In the genomic region with DNA sequence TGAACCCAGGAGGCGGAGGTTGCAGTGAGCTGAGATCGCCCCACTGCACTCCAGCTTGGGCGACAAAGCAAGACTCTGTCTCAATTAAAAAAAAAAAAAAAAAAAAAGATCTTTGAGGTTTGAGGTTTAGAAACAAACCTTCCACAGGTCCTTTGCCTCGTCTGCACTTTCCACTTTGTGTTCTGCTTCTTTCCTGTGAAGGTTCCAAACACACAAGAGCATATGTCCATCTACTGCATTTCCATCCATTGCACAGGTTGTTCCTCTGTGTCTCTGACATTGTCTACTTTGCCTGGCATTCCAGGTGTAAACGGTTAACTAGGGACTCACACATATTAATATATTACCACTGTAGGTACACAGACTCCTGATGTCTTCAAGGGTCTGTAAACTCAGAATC, we compare ENCODE assay signal across 23 cellular contexts. TPM values are rescaled to one million over a fixed set of nuclear protein-coding genes. Genes with fewer than 3 reads are reported as not detected.
A peak's percentile ranks its signal among the peaks of the same experiment; 100 is the strongest.
DNase-seq lines count a peak whose midpoint lies in the region; ATAC-seq and TF ChIP-seq lines count a peak whose summit lies in the region.
"Had no signal": no experiment of that assay in that cellular context is flagged by ENCODE, and none has a peak within 500 bp of the region (broad histone marks: within the 10 kb centered on the region; RNA-seq: fewer than 3 reads in every experiment).

No MANE protein-coding gene starts in this region.

- 0 out of 2 replicates have a peak overlapping the region, but pooled peaks have one; percentile 1 for H3K4ac ChIP-seq in IMR-90 (ENCODE audit: low read depth, low read length)

- intact Hi-C loops in activated CD4-positive, alpha-beta T cell treated with anti-CD3 and anti-CD28 coated beads for 36 hours (cut with DNase I, micrococcal nuclease) = loop anchor here in 1 of 2 experiments (5.0 kb wide), 1 partner anchor 41 kb away; a partner anchor contains a TSS
- intact Hi-C loops in IMR-90 (cut with micrococcal nuclease) = loop anchor here (10.0 kb wide), 1 partner anchor 153 kb away; a partner anchor contains a TSS
- intact Hi-C loops in lower leg skin (cut with DNase I; ENCODE audit: low total_unique reads) = no loop called here

- peak overlapping the region in 1 of 2 experiments; percentile 7; a peak in 1 of 4 replicates for H4K8ac ChIP-seq in IMR-90 (ENCODE audit: low read depth in 2 of 2, low read length in 2 of 2)

- H2AK5ac ChIP-seq in IMR-90 (ENCODE audit: low read depth, low read length) = no peak overlapping the region

- no peak overlapping the region for H3K4me2 ChIP-seq in IMR-90 (ENCODE audit: low read depth, low read length)

- no peaks in the 10 kb centered on the region for H3K9me3 Mint-ChIP-seq in activated CD4-positive, alpha-beta T cell treated with anti-CD3 and anti-CD28 coated beads for 36 hours (ENCODE audit: low read depth)
- no peaks in the 10 kb centered on the region for H3K9me3 Mint-ChIP-seq in activated T-helper 17 cell treated with anti-CD3 and anti-CD28 coated beads, Interleukin-2, amount 50 U/mL, for 72 hours
- H3K9me3 Mint-ChIP-seq in neural crest cell = no peaks in the 10 kb centered on the region
- H3K9me3 Mint-ChIP-seq: dendritic cell treated with granulocyte-macrophage colony-stimulating factor and Interleukin-4, amounts not matched to agents 40 ng/mL and 50 ng/mL, for 4 days had no signal

- H2BK120ac ChIP-seq in IMR-90 (ENCODE audit: low read depth, low read length) = peak overlapping the region; percentile 7; the same call in 1 of the 2 replicates

- peaks cover 31% of the 10 kb centered on the region for H3K4me1 Mint-ChIP-seq in activated CD4-positive, alpha-beta T cell treated with anti-CD3 and anti-CD28 coated beads for 36 hours
- H3K4me1 Mint-ChIP-seq in activated T-helper 17 cell treated with anti-CD3 and anti-CD28 coated beads, Interleukin-2, amount 50 U/mL, for 72 hours = peaks cover 14% of the 10 kb centered on the region
- H3K4me1 Mint-ChIP-seq in neural crest cell = no peaks in the 10 kb centered on the region

- no peak overlapping the region for H4K5ac ChIP-seq in IMR-90 (ENCODE audit: low read depth, low read length)

- DNase-seq in activated CD4-positive, alpha-beta T cell treated with anti-CD3 and anti-CD28 coated beads for 36 hours = no peak
- no peak for DNase-seq in activated CD4-positive, alpha-beta T cell treated with anti-CD3 and anti-CD28 coated beads, Interleukin-2, amount 50 U/mL, for 4 hours
- DNase-seq in IMR-90 (no peak), neural crest cell (ENCODE audit: low read depth, low spot score) (no peak), lower leg skin (ENCODE audit: low spot score in 2 of 2) (no peak)
- DNase-seq in central memory CD4-positive, alpha-beta T cell = no peak
- DNase-seq: amniotic stem cell; left colon; NCI-H1092; NCI-H2081; NCI-H510A; NK-92 treated with Interleukin-12 subunit alpha and Interleukin-12 subunit beta, amount 100 ng/mL, for 24 hours; ovary; Peyer's patch; SJCRH30; stimulated activated CD4-positive, alpha-beta T cell treated with anti-CD3 and anti-CD28 coated beads, Interleukin-4, amount 100 ng/mL, for 24 hours; stomach; transverse colon had no signal

- CTCF ChIA-PET in activated CD4-positive, alpha-beta T cell treated with anti-CD3 and anti-CD28 coated beads for 36 hours (lab: Charles Lee) = interaction anchor here (1.0 kb wide), 2 partner anchors 15 to 75 kb away, joined by 3 read pairs; no protein-coding TSS in a partner anchor
- CTCF ChIA-PET in IMR-90 (lab: Yijun Ruan, JAX) = interaction anchor here (0.9 kb wide), 1 partner anchor 20 kb away, joined by 4 read pairs; no protein-coding TSS in a partner anchor

- no peak for ATAC-seq in activated CD4-positive, alpha-beta T cell treated with anti-CD3 and anti-CD28 coated beads for 36 hours
- ATAC-seq in IMR-90 (ENCODE audit: low read depth) = no peak
- ATAC-seq in activated T-helper 17 cell treated with anti-CD3 and anti-CD28 coated beads, Interleukin-2, amount 50 U/mL, for 72 hours (replicated peaks) = peak; percentile 23
- ATAC-seq in esophagus mucosa = no peak
- ATAC-seq: left colon had no signal

- no peak for TF ChIP-seq CTCF in IMR-90 (conservative IDR thresholded peaks at IDR 0.05; ENCODE audit: low read depth, low read length)
- TF ChIP-seq CTCF in neural crest cell (conservative IDR thresholded peaks at IDR 0.05) = no peak
- TF ChIP-seq CTCF in lower leg skin (IDR thresholded peaks at IDR 0.05) = no peak

- no peaks in the 10 kb centered on the region for H3K27me3 ChIP-seq in IMR-90 (ENCODE audit: control insufficient read depth, insufficient read depth, low read length)
- H3K27me3 ChIP-seq: ovary, Peyer's patch, right atrium auricular region, SJCRH30, stomach, transverse colon had no signal

- no peak overlapping the region for H3K4me3 ChIP-seq in IMR-90 (ENCODE audit: insufficient read depth, low read depth, low read length)
- H3K4me3 ChIP-seq in lower leg skin (ENCODE audit: low read depth, poor library complexity, severe bottlenecking) = no peak overlapping the region
- H3K4me3 ChIP-seq: ovary, Peyer's patch, right atrium auricular region, SJCRH30, stomach, transverse colon had no signal

- peak overlapping the region; percentile 12; the same call in 1 of the 2 replicates for H3K18ac ChIP-seq in IMR-90 (ENCODE audit: low read depth, low read length)

- H3K4me1 ChIP-seq in IMR-90 (ENCODE audit: control insufficient read depth, insufficient read depth, low read length) = peaks cover 8% of the 10 kb centered on the region

- H3K56ac ChIP-seq in IMR-90 (ENCODE audit: extremely low read depth, insufficient read depth, low read length) = no peak overlapping the region

- H2AFZ ChIP-seq in IMR-90 (replicated peaks; ENCODE audit: low read length, poor library complexity) = no peak overlapping the region

- peaks cover 13% of the 10 kb centered on the region for H3K36me3 ChIP-seq in IMR-90 (ENCODE audit: control insufficient read depth, insufficient read depth, low read length)
- H3K36me3 ChIP-seq: ovary had no signal

- H4K91ac ChIP-seq in IMR-90 (ENCODE audit: insufficient read depth, low read depth, low read length) = peak overlapping the region; percentile 19; the same call in 1 of the 2 replicates

- H3K27me3 Mint-ChIP-seq in activated CD4-positive, alpha-beta T cell treated with anti-CD3 and anti-CD28 coated beads for 36 hours = no peaks in the 10 kb centered on the region
- no peaks in the 10 kb centered on the region for H3K27me3 Mint-ChIP-seq in activated T-helper 17 cell treated with anti-CD3 and anti-CD28 coated beads, Interleukin-2, amount 50 U/mL, for 72 hours
- no peaks in the 10 kb centered on the region for H3K27me3 Mint-ChIP-seq in neural crest cell (ENCODE audit: low read depth)
- H3K27me3 Mint-ChIP-seq: dendritic cell treated with granulocyte-macrophage colony-stimulating factor and Interleukin-4, amounts not matched to agents 40 ng/mL and 50 ng/mL, for 4 days had no signal

- TF ChIP-seq POLR2A in IMR-90 (IDR thresholded peaks at IDR 0.05; ENCODE audit: low read depth, low read length) (no peak), lower leg skin (IDR thresholded peaks at IDR 0.05) (no peak)

- H3K27ac Mint-ChIP-seq in activated CD4-positive, alpha-beta T cell treated with anti-CD3 and anti-CD28 coated beads for 36 hours = peak overlapping the region; percentile 3
- H3K27ac Mint-ChIP-seq in activated T-helper 17 cell treated with anti-CD3 and anti-CD28 coated beads, Interleukin-2, amount 50 U/mL, for 72 hours = peak overlapping the region; percentile 66
- peak overlapping the region; percentile 39 for H3K27ac Mint-ChIP-seq in neural crest cell (ENCODE audit: unreplicated experiment)
- H3K27ac Mint-ChIP-seq: dendritic cell treated with granulocyte-macrophage colony-stimulating factor and Interleukin-4, amounts not matched to agents 40 ng/mL and 50 ng/mL, for 4 days had no signal

- peaks cover 16% of the 10 kb centered on the region for H3K9me1 ChIP-seq in IMR-90 (ENCODE audit: insufficient read depth, low read length)

- in situ Hi-C loops in IMR-90 (cut with MboI; ENCODE audit: low sequenced_read_pairs) = no loop called here

- peaks cover 7% of the 10 kb centered on the region for H4K20me1 ChIP-seq in IMR-90 (ENCODE audit: insufficient read depth, low read length)

- H3K14ac ChIP-seq in IMR-90 (replicated peaks; ENCODE audit: low read depth, low read length) = no peak overlapping the region

- no peak overlapping the region for H3K27ac ChIP-seq in IMR-90 (ENCODE audit: insufficient read depth, low read length)
- H3K27ac ChIP-seq: 22Rv1, ovary, Peyer's patch, right atrium auricular region, SJCRH30, stomach, transverse colon had no signal

- no peak overlapping the region for H3K4me3 Mint-ChIP-seq in activated CD4-positive, alpha-beta T cell treated with anti-CD3 and anti-CD28 coated beads for 36 hours
- peak overlapping the region; percentile 13 for H3K4me3 Mint-ChIP-seq in activated T-helper 17 cell treated with anti-CD3 and anti-CD28 coated beads, Interleukin-2, amount 50 U/mL, for 72 hours
- H3K4me3 Mint-ChIP-seq in neural crest cell = no peak overlapping the region
- H3K4me3 Mint-ChIP-seq: dendritic cell treated with granulocyte-macrophage colony-stimulating factor and Interleukin-4, amounts not matched to agents 40 ng/mL and 50 ng/mL, for 4 days had no signal

- 0 out of 2 replicates have a peak overlapping the region, but pooled peaks have one; percentile 8 for H2BK20ac ChIP-seq in IMR-90 (ENCODE audit: low read depth, low read length)

- no CpG with 5 or more reads among the region's 5 CpGs for WGBS in IMR-90 (ENCODE audit: extremely low coverage in 2 of 2, insufficient read length in 1 of 2), 2 experiments
- WGBS in lower leg skin, 2 donors = 80 to 93% methylated on average over 5 of the region's 5 CpGs

- dilution Hi-C loops in IMR-90 (cut with HindIII; ENCODE audit: low sequenced_read_pairs, unreplicated experiment) = no loop called here

- no TSS peak for BruUV-seq in IMR-90 (replicated peaks; lab: Mats Ljungman, UMichigan)

- peaks cover 22 to 63% of the 10 kb centered on the region in 2 experiments for H3K79me1 ChIP-seq in IMR-90 (ENCODE audit: low read depth in 1 of 2, low read length in 2 of 2)

- H2BK15ac ChIP-seq in IMR-90 (ENCODE audit: low read depth, low read length) = no peak overlapping the region; the same call in 2 of the 3 replicates

- H2AK9ac ChIP-seq in IMR-90 (replicated peaks; ENCODE audit: low read depth, low read length, poor library complexity) = no peak overlapping the region

- peaks cover 39% of the 10 kb centered on the region for H3K36me3 Mint-ChIP-seq in activated CD4-positive, alpha-beta T cell treated with anti-CD3 and anti-CD28 coated beads for 36 hours (ENCODE audit: low read depth)
- H3K36me3 Mint-ChIP-seq in activated T-helper 17 cell treated with anti-CD3 and anti-CD28 coated beads, Interleukin-2, amount 50 U/mL, for 72 hours (ENCODE audit: low read depth) = peaks cover 73% of the 10 kb centered on the region
- peaks cover 5% of the 10 kb centered on the region for H3K36me3 Mint-ChIP-seq in neural crest cell (ENCODE audit: low read depth)

- no peaks in the 10 kb centered on the region for H3K9me3 ChIP-seq in IMR-90 (ENCODE audit: control insufficient read depth, insufficient read depth, low read length)
- H3K9me3 ChIP-seq: ovary, Peyer's patch, right atrium auricular region, SJCRH30, stomach, transverse colon had no signal

- POLR2A ChIA-PET in activated CD4-positive, alpha-beta T cell treated with anti-CD3 and anti-CD28 coated beads for 36 hours (lab: Charles Lee) = interaction anchor here (0.6 kb wide), 1 partner anchor 114 kb away, joined by 3 read pairs; no protein-coding TSS in a partner anchor
- POLR2A ChIA-PET in IMR-90 (lab: Charles Lee; ENCODE audit: unreplicated experiment) = no interaction called here

- no peak overlapping the region for H3K23ac ChIP-seq in IMR-90 (ENCODE audit: low read depth, low read length)

- no peak for TF ChIP-seq RAD21 in IMR-90 (IDR thresholded peaks at IDR 0.05; ENCODE audit: low read length)

- H3K9ac ChIP-seq in IMR-90 (ENCODE audit: low read depth, low read length) = no peak overlapping the region

- H2BK5ac ChIP-seq in IMR-90 (ENCODE audit: low read depth, low read length, poor library complexity, severe bottlenecking) = no peak overlapping the region

RNA-seq across cellular contexts. Expression of a gene that starts 40.1 kb away (rescaled TPM):
- 10 to 100 TPM in 1 of 2 experiments, 1 to 10 TPM in 1; 9.4 to 12.3 TPM for total RNA-seq in activated CD4-positive, alpha-beta T cell treated with anti-CD3 and anti-CD28 coated beads for 36 hours
- total RNA-seq in IMR-90 (2012; rRNA removed) = 18.3 and 19.2 TPM in 2 replicates
- 7.2 and 8.0 TPM in 2 replicates for polyA plus RNA-seq in IMR-90 (2012; rRNA removed)
- 2.9 and 3.2 TPM in 2 replicates for polyA plus RNA-seq in IMR-90 (2012; cell fraction: cytosol; rRNA removed)
- 1.8 and 5.1 TPM in 2 replicates for polyA plus RNA-seq in IMR-90 (2012; cell fraction: nucleus; rRNA removed; ENCODE audit: low replicate concordance)
- total RNA-seq in activated T-helper 17 cell treated with anti-CD3 and anti-CD28 coated beads, Interleukin-2, amount 50 U/mL, for 72 hours = 1 to 10 TPM; 9.8 to 10.0 TPM
- total RNA-seq in neural crest cell = 14.8 and 17.0 TPM in 2 replicates
- total RNA-seq in esophagus mucosa = 5.7 TPM
- 10 to 100 TPM; 15.3 to 21.3 (median 17.7) TPM for total RNA-seq in lower leg skin

RNA-seq across cellular contexts. Expression of a gene that starts 49.6 kb away (rescaled TPM):
- total RNA-seq in activated CD4-positive, alpha-beta T cell treated with anti-CD3 and anti-CD28 coated beads for 36 hours = 10 to 100 TPM; 23.1 to 24.3 TPM
- total RNA-seq in IMR-90 (2012; rRNA removed) (33.9 and 37.5 TPM in 2 replicates), neural crest cell (22.8 and 24.1 TPM in 2 replicates), esophagus mucosa (6.9 TPM), lower leg skin (10 to 100 TPM; 16.2 to 35.8 (median 17.3) TPM)
- polyA plus RNA-seq in IMR-90 (2012; rRNA removed) = 6.2 and 7.3 TPM in 2 replicates
- polyA plus RNA-seq in IMR-90 (2012; cell fraction: cytosol; rRNA removed) = 1.5 and 1.7 TPM in 2 replicates
- 0.73 and 3.4 TPM in 2 replicates for polyA plus RNA-seq in IMR-90 (2012; cell fraction: nucleus; rRNA removed; ENCODE audit: low replicate concordance)
- total RNA-seq in activated T-helper 17 cell treated with anti-CD3 and anti-CD28 coated beads, Interleukin-2, amount 50 U/mL, for 72 hours = 10 to 100 TPM; 14.6 to 23.5 TPM

RNA-seq across cellular contexts. Expression of a gene that starts 56.4 kb away (rescaled TPM):
- total RNA-seq in activated CD4-positive, alpha-beta T cell treated with anti-CD3 and anti-CD28 coated beads for 36 hours = 10 to 100 TPM; 10.5 to 11.0 TPM
- total RNA-seq in IMR-90 (2012; rRNA removed) (2.0 and 2.2 TPM in 2 replicates), neural crest cell (14.9 and 16.1 TPM in 2 replicates), esophagus mucosa (1.00 TPM), lower leg skin (1 to 10 TPM; 2.2 to 4.2 (median 3.5) TPM)
- 4.2 and 4.6 TPM in 2 replicates for polyA plus RNA-seq in IMR-90 (2012; rRNA removed)
- 4.5 and 5.0 TPM in 2 replicates for polyA plus RNA-seq in IMR-90 (2012; cell fraction: cytosol; rRNA removed)
- polyA plus RNA-seq in IMR-90 (2012; cell fraction: nucleus; rRNA removed; ENCODE audit: low replicate concordance) = 4.4 and 7.7 TPM in 2 replicates
- 1 to 10 TPM; 2.6 to 3.5 TPM for total RNA-seq in activated T-helper 17 cell treated with anti-CD3 and anti-CD28 coated beads, Interleukin-2, amount 50 U/mL, for 72 hours

Comparison
In these comparisons a context has a peak if more than half of its experiments do, and no peak if none do; other contexts are left out.
1. H3K27ac Mint-ChIP-seq: peak in every context shown above with its lines; median percentile 66 in activated T-helper 17 cell treated with anti-CD3 and anti-CD28 coated beads, Interleukin-2, amount 50 U/mL, for 72 hours; 39 in neural crest cell; 3 in activated CD4-positive, alpha-beta T cell treated with anti-CD3 and anti-CD28 coated beads for 36 hours.